ENCODE assay signal across 10 cellular contexts in genomic region chr12:21248679-21249078, GRCh38.
DNase-seq lines count a peak whose midpoint lies in the region; ATAC-seq and TF ChIP-seq lines count a peak whose summit lies in the region.
"Had no signal": no experiment of that assay in that cellular context is flagged by ENCODE, and none has a peak within 500 bp of the region (broad histone marks: within the 10 kb centered on the region; RNA-seq: fewer than 3 reads in every experiment).

No MANE protein-coding gene starts in this region.

- no peaks in the 10 kb centered on the region for H4K20me1 ChIP-seq in OCI-LY3 (ENCODE audit: insufficient read depth, low read length)
- no peaks in the 10 kb centered on the region for H4K20me1 ChIP-seq in hepatocyte (ENCODE audit: insufficient read depth, poor library complexity, severe bottlenecking)

- H3K9ac ChIP-seq in OCI-LY3 (ENCODE audit: low read length): peak overlapping the region; percentile 36; the same call in 1 of the 2 replicates

- no peak for TF ChIP-seq POLR2A in GM18505 (IDR thresholded peaks at IDR 0.05; ENCODE audit: borderline replicate concordance, extremely low read depth, insufficient read depth, insufficient read length)

- no peak overlapping the region for H3K4me3 ChIP-seq in H7 (ENCODE audit: insufficient read depth, low read depth, low read length)
- H3K4me3 ChIP-seq in OCI-LY3 (ENCODE audit: low read length): peak overlapping the region; percentile 57
- H3K4me3 ChIP-seq in hepatocyte: no peak overlapping the region

- H3K4me2 ChIP-seq in OCI-LY3 (ENCODE audit: low read length) (peak overlapping the region; percentile 81), hepatocyte (no peak overlapping the region)

- H2AFZ ChIP-seq in OCI-LY3 (ENCODE audit: low read depth, low read length) (0 out of 2 replicates have a peak overlapping the region, but pooled peaks have one; percentile 31), hepatocyte (no peak overlapping the region)

- no peak for ATAC-seq in GM18505 (IDR thresholded peaks at IDR 0.05; ENCODE audit: unreplicated experiment)
- no peak for ATAC-seq in GM21786 (IDR thresholded peaks at IDR 0.05; ENCODE audit: unreplicated experiment)
- no peak for ATAC-seq in HG02588 (IDR thresholded peaks at IDR 0.05; ENCODE audit: unreplicated experiment)

- H3K27ac ChIP-seq in OCI-LY3 (ENCODE audit: low read length): peak overlapping the region; percentile 83
- no peak overlapping the region for H3K27ac ChIP-seq in hepatocyte

- H3K27me3 ChIP-seq in H7 (ENCODE audit: control insufficient read depth, insufficient read depth, low read length) (no peaks in the 10 kb centered on the region), OCI-LY3 (ENCODE audit: low read depth, low read length) (no peaks in the 10 kb centered on the region), hepatocyte (no peaks in the 10 kb centered on the region)

- 88% methylated on average over 1 of the region's 1 CpG for WGBS in hepatocyte (ENCODE audit: low lambda C conversion rate, missing lambda C conversion rate)

- DNase-seq in COLO829 (ENCODE audit: low spot score) (peak; percentile 28), H7 (peak; percentile 1), hepatocyte (ENCODE audit: low spot score) (peak; percentile 9)
- no peak for DNase-seq in central memory CD4-positive, alpha-beta T cell
- DNase-seq: activated T-cell treated with anti-CD3 and anti-CD28 coated beads, Interleukin-2, amount 50 U/mL, for 72 hours; NCI-H2029 treated with DMSO at 0.1 percent for 48 hours had no signal

- H3K9me3 ChIP-seq in OCI-LY3 (ENCODE audit: insufficient read depth, low read length): no peaks in the 10 kb centered on the region
- H3K9me3 ChIP-seq in hepatocyte (ENCODE audit: low read depth): no peaks in the 10 kb centered on the region

- peak; percentile 50 for TF ChIP-seq CTCF in OCI-LY3 (IDR thresholded peaks at IDR 0.05; ENCODE audit: low read depth, low read length)
- TF ChIP-seq CTCF in hepatocyte (IDR thresholded peaks at IDR 0.05; ENCODE audit: poor library complexity): peak; percentile 27

- no peaks in the 10 kb centered on the region for H3K79me2 ChIP-seq in OCI-LY3 (ENCODE audit: low read length)
- no peaks in the 10 kb centered on the region for H3K79me2 ChIP-seq in hepatocyte

- peaks cover 18% of the 10 kb centered on the region for H3K4me1 ChIP-seq in OCI-LY3 (ENCODE audit: low read length)
- H3K4me1 ChIP-seq in hepatocyte (ENCODE audit: insufficient read depth): no peaks in the 10 kb centered on the region

- no peaks in the 10 kb centered on the region for H3K9me2 ChIP-seq in hepatocyte (replicated peaks; ENCODE audit: insufficient read depth)

- no peaks in the 10 kb centered on the region for H3K36me3 ChIP-seq in H7 (replicated peaks; ENCODE audit: control insufficient read depth, insufficient read depth, low read length)
- H3K36me3 ChIP-seq in OCI-LY3 (replicated peaks; ENCODE audit: low read depth, low read length): no peaks in the 10 kb centered on the region
- no peaks in the 10 kb centered on the region for H3K36me3 ChIP-seq in hepatocyte (replicated peaks; ENCODE audit: insufficient read depth, low read depth)
